Comparison of ENCODE assay signal across 21 cellular contexts in the genomic region with DNA sequence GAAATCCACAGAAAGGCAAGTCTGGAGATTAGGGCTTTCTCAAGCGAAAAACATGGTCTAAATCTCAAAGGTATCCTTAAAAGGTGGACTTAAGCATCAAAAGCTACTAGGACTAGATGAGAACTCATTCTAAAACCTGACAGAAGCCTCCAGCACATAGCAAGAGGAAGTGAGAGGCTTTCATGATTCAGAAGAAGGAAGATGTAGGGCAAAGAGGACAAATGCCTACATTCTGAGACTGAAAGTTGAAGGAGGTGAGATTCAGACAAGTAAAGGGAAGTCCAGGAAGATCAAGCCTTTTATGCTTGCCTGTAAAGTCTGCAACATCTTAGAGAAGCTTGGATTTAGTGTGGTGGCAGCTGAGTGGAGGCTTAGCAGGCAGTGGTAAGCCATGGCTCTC.
DNase-seq lines count a peak whose midpoint lies in the region; ATAC-seq lines count a peak whose summit lies in the region.
"Had no signal": no experiment of that assay in that cellular context is flagged by ENCODE, and none has a peak within 500 bp of the region (broad histone marks: within the 10 kb centered on the region; RNA-seq: fewer than 3 reads in every experiment).

No MANE protein-coding gene starts in this region.

- no peak overlapping the region for H2AFZ ChIP-seq in mesenchymal stem cell (ENCODE audit: low read depth, low read length)
- H2AFZ ChIP-seq: hepatocyte had no signal

- peaks cover 3% of the 10 kb centered on the region for H3K4me1 ChIP-seq in mesenchymal stem cell (ENCODE audit: control insufficient read depth, insufficient read depth, low read depth, low read length)
- H3K4me1 ChIP-seq: pancreas had no signal

- 100% methylated on average over 1 of the region's 1 CpG for WGBS in mesenchymal stem cell

- no peak overlapping the region for H2BK12ac ChIP-seq in mesenchymal stem cell (ENCODE audit: low read length in 2 of 2)

- H3K4me3 ChIP-seq in mesenchymal stem cell (ENCODE audit: insufficient read depth in 1 of 2, low read depth in 1 of 2, low read length in 2 of 2) = no peak overlapping the region
- H3K4me3 ChIP-seq: BLaER1 treated with 17β-estradiol and CSF1 and Interleukin-3, amounts not matched to agents 10 nM and 100 nM; hepatocyte; left ventricle myocardium inferior; pancreas had no signal

- no peak overlapping the region for H3K18ac ChIP-seq in mesenchymal stem cell (ENCODE audit: low read depth in 1 of 2, low read length in 2 of 2)

- H4K91ac ChIP-seq in mesenchymal stem cell (ENCODE audit: low read length) = no peak overlapping the region

- H2AK5ac ChIP-seq in mesenchymal stem cell (ENCODE audit: low read length, severe bottlenecking) = no peak overlapping the region

- H3K36me3 ChIP-seq in mesenchymal stem cell (ENCODE audit: control insufficient read depth in 1 of 2, insufficient read depth in 2 of 2, low read depth in 1 of 2, low read length in 2 of 2) = no peaks in the 10 kb centered on the region
- H3K36me3 ChIP-seq: BLaER1 treated with 17β-estradiol and CSF1 and Interleukin-3, amounts not matched to agents 10 nM and 100 nM; left ventricle myocardium inferior; pancreas had no signal

- no peak overlapping the region for H3K9ac ChIP-seq in mesenchymal stem cell (ENCODE audit: low read length)
- H3K9ac ChIP-seq: BLaER1 treated with 17β-estradiol and CSF1 and Interleukin-3, amounts not matched to agents 10 nM and 100 nM had no signal

- intact Hi-C loops in cardiac septum (cut with DNase I) = no loop called here

- no peak overlapping the region for H3K4me2 ChIP-seq in mesenchymal stem cell (ENCODE audit: low read length, poor library complexity, severe bottlenecking)
- H3K4me2 ChIP-seq: BLaER1 treated with 17β-estradiol and CSF1 and Interleukin-3, amounts not matched to agents 10 nM and 100 nM; hepatocyte had no signal

- no peak overlapping the region for H3K14ac ChIP-seq in mesenchymal stem cell (ENCODE audit: low read length in 2 of 2)

- H3K27ac ChIP-seq in mesenchymal stem cell (ENCODE audit: low read length, poor library complexity, severe bottlenecking) = peak overlapping the region; percentile 37
- H3K27ac ChIP-seq: BLaER1 treated with 17β-estradiol and CSF1 and Interleukin-3, amounts not matched to agents 10 nM and 100 nM; hepatocyte; left ventricle myocardium inferior; pancreas had no signal

- no peaks in the 10 kb centered on the region for H3K27me3 ChIP-seq in mesenchymal stem cell (ENCODE audit: control insufficient read depth in 1 of 2, insufficient read depth in 1 of 2, low read length in 2 of 2)
- H3K27me3 ChIP-seq: BLaER1 treated with 17β-estradiol and CSF1 and Interleukin-3, amounts not matched to agents 10 nM and 100 nM; hepatocyte; pancreas had no signal

- H2BK15ac ChIP-seq in mesenchymal stem cell (ENCODE audit: low read depth, poor library complexity, severe bottlenecking) = no peak overlapping the region

- DNase-seq in mesenchymal stem cell = no peak
- no peak for DNase-seq in cardiac septum (ENCODE audit: low spot score)
- no peak for DNase-seq in effector CD4-positive, alpha-beta T cell
- DNase-seq: ACHN; activated effector memory CD4-positive, alpha-beta T cell treated with anti-CD3 and anti-CD28 coated beads, Interleukin-2, amount 50 U/mL, for 16 hours; KG1; left ventricle myocardium inferior; NCI-H1930; nephron progenitor cell; pancreas; right cardiac atrium; SIG-M5; stimulated activated CD4-positive, alpha-beta T cell treated with anti-CD3 and anti-CD28 coated beads, Interleukin-12 subunit alpha, Interleukin-12 subunit beta, amount 100 ng/mL, for 4 hours had no signal

- ATAC-seq in GM18511 (IDR thresholded peaks at IDR 0.05; ENCODE audit: unreplicated experiment) (peak; percentile 52), GM21576 (IDR thresholded peaks at IDR 0.05; ENCODE audit: unreplicated experiment) (peak; percentile 51), HG03442 (IDR thresholded peaks at IDR 0.05; ENCODE audit: unreplicated experiment) (peak; percentile 52), HG02938 (IDR thresholded peaks at IDR 0.05; ENCODE audit: unreplicated experiment) (no peak), GM21367 (IDR thresholded peaks at IDR 0.05; ENCODE audit: unreplicated experiment) (no peak)
- ATAC-seq: Panc1, pancreas, right cardiac atrium had no signal

- no peaks in the 10 kb centered on the region for H3K9me3 ChIP-seq in mesenchymal stem cell (ENCODE audit: control insufficient read depth, low read length)
- H3K9me3 ChIP-seq: BLaER1 treated with 17β-estradiol and CSF1 and Interleukin-3, amounts not matched to agents 10 nM and 100 nM; left ventricle myocardium inferior; pancreas had no signal

- no peaks in the 10 kb centered on the region for H3K79me1 ChIP-seq in mesenchymal stem cell (replicated peaks; ENCODE audit: low read length, poor library complexity, severe bottlenecking)

- no peak overlapping the region for H2BK120ac ChIP-seq in mesenchymal stem cell (ENCODE audit: low read depth, low read length)

- no peak overlapping the region for H3K23ac ChIP-seq in mesenchymal stem cell (ENCODE audit: low read length in 2 of 2)

- no peak overlapping the region for H3K4ac ChIP-seq in mesenchymal stem cell (ENCODE audit: low read depth in 1 of 2, low read length in 2 of 2)

- H2BK5ac ChIP-seq in mesenchymal stem cell (ENCODE audit: low read depth, low read length, poor library complexity, severe bottlenecking) = no peak overlapping the region

- no peak overlapping the region for H4K8ac ChIP-seq in mesenchymal stem cell (ENCODE audit: low read length)

Comparison
In these comparisons a context has a peak if more than half of its experiments do, and no peak if none do; other contexts are left out.
1. ATAC-seq: peak in GM18511 (single experiment), GM21576 (single experiment) and HG03442 (single experiment); none in HG02938 (single experiment) and GM21367 (single experiment).